ENCODE assay signal across 15 cellular contexts in the genomic region with DNA sequence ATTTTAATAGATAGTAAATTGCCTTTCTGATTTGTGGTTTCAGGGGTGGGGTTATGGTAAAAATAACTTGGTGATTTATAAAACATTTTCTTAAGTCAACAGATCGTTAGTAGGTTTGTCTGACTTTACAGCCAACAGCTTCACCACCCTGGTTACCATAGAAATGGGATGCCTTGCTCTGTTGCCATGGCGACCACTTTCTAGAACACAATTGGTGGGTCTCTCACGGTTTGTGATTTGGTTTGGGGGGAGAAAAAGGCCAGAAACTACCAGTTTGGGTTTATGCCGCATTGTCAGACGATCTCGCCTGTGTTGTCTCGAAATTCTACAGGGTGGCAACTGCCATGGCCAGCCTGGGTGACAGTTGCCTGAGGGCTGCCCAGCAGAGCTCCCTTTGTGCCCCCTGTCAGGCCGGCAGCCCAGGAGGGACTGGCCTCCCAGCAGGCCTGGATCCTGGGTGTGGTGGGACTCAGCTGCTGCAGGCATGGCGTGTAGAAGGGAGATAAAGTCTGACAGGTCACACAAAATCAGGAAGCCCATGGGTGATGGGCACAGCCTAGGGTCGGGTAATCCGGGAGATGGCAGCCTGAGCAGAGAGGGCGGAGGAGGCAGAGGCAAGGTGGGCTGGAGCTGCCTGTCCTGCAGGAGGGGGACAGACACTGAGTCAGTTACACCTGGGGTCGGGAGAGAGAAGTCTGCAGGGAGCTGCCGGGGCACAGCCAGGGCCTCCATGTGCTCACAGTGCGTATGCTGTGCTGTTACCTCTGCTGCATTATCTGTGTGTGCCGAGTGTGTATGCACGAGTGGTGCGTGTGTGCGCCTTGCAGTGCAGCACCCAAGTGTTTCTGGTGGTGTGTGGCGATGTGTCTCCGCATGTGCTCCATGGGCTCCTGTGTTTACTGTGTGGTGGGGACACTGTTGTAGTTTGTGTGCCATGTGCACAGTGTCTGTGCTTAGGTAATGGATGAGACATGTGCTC. TPM values are rescaled to one million over a fixed set of nuclear protein-coding genes. Genes with fewer than 3 reads are reported as not detected.
DNase-seq lines count a peak whose midpoint lies in the region; ATAC-seq and TF ChIP-seq lines count a peak whose summit lies in the region.
"Had no signal": no experiment of that assay in that cellular context is flagged by ENCODE, and none has a peak within 500 bp of the region (broad histone marks: within the 10 kb centered on the region; RNA-seq: fewer than 3 reads in every experiment).

No MANE protein-coding gene starts in this region.

- no peak overlapping the region for H4K5ac ChIP-seq in mesendoderm (ENCODE audit: low read length)

- no peak overlapping the region for H2BK5ac ChIP-seq in mesendoderm (ENCODE audit: low read length)

- H4K20me1 ChIP-seq in Karpas-422 (ENCODE audit: insufficient read depth, low read depth, low read length) = no peaks in the 10 kb centered on the region

- H3K9me3 ChIP-seq in Karpas-422 (ENCODE audit: low read length) = no peaks in the 10 kb centered on the region
- H3K9me3 ChIP-seq: gastroesophageal sphincter had no signal

- H3K27ac ChIP-seq in Karpas-422 (ENCODE audit: low read length) = no peak overlapping the region
- H3K27ac ChIP-seq in mesendoderm (ENCODE audit: low read depth, low read length) = no peak overlapping the region
- H3K27ac ChIP-seq: gastroesophageal sphincter had no signal

- H2AFZ ChIP-seq in Karpas-422 (ENCODE audit: low read length) = no peak overlapping the region

- WGBS in mesendoderm (ENCODE audit: extremely low coverage, insufficient coverage, low lambda C conversion rate) = no CpG with 5 or more reads among the region's 21 CpGs
- 83 to 84% methylated on average over 21 of the region's 21 CpGs for WGBS in lower leg skin, 2 donors

- H3K56ac ChIP-seq in mesendoderm (ENCODE audit: low read length) = no peak overlapping the region

- H3K23ac ChIP-seq in mesendoderm (ENCODE audit: low read length) = no peak overlapping the region

- H2AK5ac ChIP-seq in mesendoderm (ENCODE audit: low read length) = no peak overlapping the region

- H3K79me1 ChIP-seq in mesendoderm (ENCODE audit: low read length) = no peaks in the 10 kb centered on the region

- intact Hi-C loops in lower leg skin (cut with DNase I; ENCODE audit: low total_unique reads) = loop anchor here (10.0 kb wide), 1 partner anchor 209 kb away; no protein-coding TSS in a partner anchor

- H3K4ac ChIP-seq in mesendoderm (ENCODE audit: low read depth, low read length) = no peak overlapping the region

- H3K9me2 ChIP-seq in Karpas-422 (replicated peaks; ENCODE audit: insufficient read depth, low read length) = no peaks in the 10 kb centered on the region

- peaks cover 0 to 6% (median 0%) of the 10 kb centered on the region in 5 experiments for H3K9me3 Mint-ChIP-seq in brain
- H3K9me3 Mint-ChIP-seq: type B pancreatic cell had no signal

- H4K8ac ChIP-seq in mesendoderm (ENCODE audit: low read depth, low read length) = no peak overlapping the region

- H3K4me2 ChIP-seq in Karpas-422 (ENCODE audit: low read depth, low read length, poor library complexity, severe bottlenecking) (no peak overlapping the region), mesendoderm (ENCODE audit: low read length) (no peak overlapping the region)

- peaks cover 12% of the 10 kb centered on the region for H3K4me1 ChIP-seq in Karpas-422 (ENCODE audit: low read length)
- no peaks in the 10 kb centered on the region for H3K4me1 ChIP-seq in mesendoderm (ENCODE audit: control insufficient read depth, low read depth, low read length)
- H3K4me1 ChIP-seq: gastroesophageal sphincter had no signal

- peaks cover 8% of the 10 kb centered on the region for H3K27me3 Mint-ChIP-seq in brain

- H3K27ac Mint-ChIP-seq in brain = peak overlapping the region; percentile 46 to 97 (median 72)
- H3K27ac Mint-ChIP-seq: type B pancreatic cell had no signal

- TF ChIP-seq POLR2A in lower leg skin (IDR thresholded peaks at IDR 0.05) = no peak

- H3K79me2 ChIP-seq in Karpas-422 (ENCODE audit: low read length) (no peaks in the 10 kb centered on the region), mesendoderm (ENCODE audit: control insufficient read depth, insufficient read depth, low read length) (no peaks in the 10 kb centered on the region)

- no peak overlapping the region for H2BK15ac ChIP-seq in mesendoderm (replicated peaks; ENCODE audit: low read depth)

- TF ChIP-seq CTCF in brain (conservative IDR thresholded peaks at IDR 0.05) (no peak), lower leg skin (IDR thresholded peaks at IDR 0.05) (no peak)

- no peak overlapping the region for H3K9ac ChIP-seq in Karpas-422 (ENCODE audit: low read length)
- H3K9ac ChIP-seq in mesendoderm (ENCODE audit: low read length) = no peak overlapping the region

- H3K36me3 ChIP-seq in Karpas-422 (ENCODE audit: insufficient read depth, low read length) (no peaks in the 10 kb centered on the region), mesendoderm (ENCODE audit: control insufficient read depth, insufficient read depth, low read length) (no peaks in the 10 kb centered on the region)
- H3K36me3 ChIP-seq: gastroesophageal sphincter had no signal

- ATAC-seq in HG02981 (IDR thresholded peaks at IDR 0.05; ENCODE audit: unreplicated experiment) (no peak), GM18909 (IDR thresholded peaks at IDR 0.05; ENCODE audit: poor library complexity, unreplicated experiment) (no peak)
- ATAC-seq: gastroesophageal sphincter had no signal

- H3K4me3 Mint-ChIP-seq in brain = peak overlapping the region; percentile 7 to 75 (median 49)
- H3K4me3 Mint-ChIP-seq: type B pancreatic cell had no signal

- no peak overlapping the region for H3K18ac ChIP-seq in mesendoderm (ENCODE audit: low read length)

- no peak overlapping the region for H3K4me3 ChIP-seq in Karpas-422 (ENCODE audit: low read length)
- no peak overlapping the region for H3K4me3 ChIP-seq in mesendoderm (ENCODE audit: low read length)
- H3K4me3 ChIP-seq in lower leg skin (ENCODE audit: low read depth, poor library complexity, severe bottlenecking) = no peak overlapping the region
- H3K4me3 ChIP-seq: gastroesophageal sphincter had no signal

- H3K4me1 Mint-ChIP-seq in brain = peaks cover 37% of the 10 kb centered on the region

- DNase-seq in EH (ENCODE audit: low read depth) (peak; percentile 5), Karpas-422 (peak; percentile 53), mesendoderm (peak; percentile 63), lower leg skin (ENCODE audit: low spot score in 2 of 2) (no peak), NOMO-1 treated with DMSO at 0.1 percent for 48 hours (lab: John Stamatoyannopoulos, UW; ENCODE audit: unreplicated experiment) (no peak)
- DNase-seq: DMS79, NCI-H1048 had no signal

- H2BK120ac ChIP-seq in mesendoderm (ENCODE audit: low read depth, low read length) = no peak overlapping the region

- H3K27me3 ChIP-seq in Karpas-422 (ENCODE audit: low read length) (no peaks in the 10 kb centered on the region), mesendoderm (ENCODE audit: insufficient read depth, low read length, poor library complexity) (no peaks in the 10 kb centered on the region)
- H3K27me3 ChIP-seq: gastroesophageal sphincter had no signal

- H3K36me3 Mint-ChIP-seq in brain = peaks cover 12% of the 10 kb centered on the region
- H3K36me3 Mint-ChIP-seq: type B pancreatic cell had no signal

RNA-seq across cellular contexts. Expression of a gene that starts 31.1 kb away (rescaled TPM):
- total RNA-seq in Karpas-422 (2014; rRNA removed; shearing (Covaris generic); ENCODE audit: low replicate concordance) = not detected in 2 replicates
- 18.9 TPM for polyA plus RNA-seq in brain (ENCODE audit: insufficient read depth, low read depth, low replicate concordance)
- 0.01 TPM for polyA plus RNA-seq in mesendoderm (2013, experiment 1 of 2)
- 0.01 TPM for polyA plus RNA-seq in mesendoderm (2013, experiment 2 of 2)
- total RNA-seq in lower leg skin = under 1 TPM in 1 of 4 donors, not detected in 3; 0.06 TPM
- total RNA-seq: aorta, RPMI7951 had no signal
- polyA plus RNA-seq: aorta had no signal

RNA-seq across cellular contexts. Expression of a gene that starts 46.3 kb away (rescaled TPM):
- total RNA-seq in Karpas-422 (2014; rRNA removed; shearing (Covaris generic); ENCODE audit: low replicate concordance) = not detected in 2 replicates
- not detected for polyA plus RNA-seq in brain (ENCODE audit: insufficient read depth, low read depth, low replicate concordance)
- polyA plus RNA-seq in mesendoderm (2013, experiment 1 of 2) = not detected
- polyA plus RNA-seq in mesendoderm (2013, experiment 2 of 2) = not detected
- not detected for total RNA-seq in lower leg skin
- total RNA-seq: aorta, gastroesophageal sphincter, renal cortical epithelial cell had no signal
- polyA plus RNA-seq: aorta had no signal

Comparison
In these comparisons a context has a peak if more than half of its experiments do, and no peak if none do; other contexts are left out.
1. DNase-seq: peak in EH (single experiment), Karpas-422 (single experiment) and mesendoderm (single experiment); none in lower leg skin (0 of 2) and NOMO-1 treated with DMSO at 0.1 percent for 48 hours (single experiment).